In genomic region chr6:148144917-148145521, GRCh38 we compare ENCODE assay signal across 8 cellular contexts.
DNase-seq lines count a peak whose midpoint lies in the region; ATAC-seq and TF ChIP-seq lines count a peak whose summit lies in the region.

No MANE protein-coding gene starts in this region.

- H3K4me3 ChIP-seq in HEK293 (ENCODE audit: low read depth, low read length): no peak overlapping the region

- peaks cover 2% of the 10 kb centered on the region for H3K9me3 Mint-ChIP-seq in stimulated activated memory B cell treated with anti-CD40 and anti-IgM and Interleukin-4, amounts not matched to agents 10 μg/mL and 1 μg/mL and 100 μg/mL, for 72 hours

- no peak overlapping the region for H3K27ac ChIP-seq in HEK293 (ENCODE audit: extremely low read depth, low read depth, low read length)

- CTCF ChIA-PET in HEK293 (lab: Yijun Ruan, JAX): interaction anchor here (0.6 to 2.9 kb wide), 39 partner anchors 9 to 1681 kb away, joined by 3 to 25 read pairs (median 3); no protein-coding TSS in a partner anchor

- DNase-seq in GM04503 (ENCODE audit: low read depth) (peak; percentile 20), NCI-H1092 (lab: John Stamatoyannopoulos, UW) (peak; percentile 37), SW480 (ENCODE audit: low spot score) (peak; percentile 33), astrocyte of the hippocampus (ENCODE audit: low read depth, low spot score) (peak; percentile 78), iPS-NIHi11 (ENCODE audit: low spot score) (peak; percentile 65)
- DNase-seq in stimulated activated CD4-positive, alpha-beta T cell treated with anti-CD3 and anti-CD28 coated beads, Interleukin-15, amount 100 ng/mL, for 48 hours (ENCODE audit: low read depth in 2 of 2): peak; percentile 39 to 59

- no peak overlapping the region for H3K27ac Mint-ChIP-seq in stimulated activated memory B cell treated with anti-CD40 and anti-IgM and Interleukin-4, amounts not matched to agents 10 μg/mL and 1 μg/mL and 100 μg/mL, for 72 hours

- H3K27me3 Mint-ChIP-seq in stimulated activated memory B cell treated with anti-CD40 and anti-IgM and Interleukin-4, amounts not matched to agents 10 μg/mL and 1 μg/mL and 100 μg/mL, for 72 hours: peaks cover 34% of the 10 kb centered on the region

- 0 out of 2 replicates have a peak, but pooled peaks have one; percentile 27 for TF ChIP-seq CTCF in HEK293 (tag by site-specific recombination; IDR thresholded peaks at IDR 0.05)

- H3K36me3 ChIP-seq in HEK293 (ENCODE audit: control insufficient read depth in 2 of 2, insufficient read depth in 1 of 2, low read length in 2 of 2): no peaks in the 10 kb centered on the region

- H3K4me3 Mint-ChIP-seq in stimulated activated memory B cell treated with anti-CD40 and anti-IgM and Interleukin-4, amounts not matched to agents 10 μg/mL and 1 μg/mL and 100 μg/mL, for 72 hours: no peak overlapping the region

- peaks cover 7% of the 10 kb centered on the region for H3K4me1 Mint-ChIP-seq in stimulated activated memory B cell treated with anti-CD40 and anti-IgM and Interleukin-4, amounts not matched to agents 10 μg/mL and 1 μg/mL and 100 μg/mL, for 72 hours

- no peaks in the 10 kb centered on the region for H3K4me1 ChIP-seq in HEK293 (ENCODE audit: control insufficient read depth, insufficient read depth, low read length)

- no peak for ATAC-seq in stimulated activated memory B cell treated with anti-CD40 and anti-IgM and Interleukin-4, amounts not matched to agents 10 μg/mL and 1 μg/mL and 100 μg/mL, for 72 hours

- no peaks in the 10 kb centered on the region for H3K9me3 ChIP-seq in HEK293 (ENCODE audit: control insufficient read depth, insufficient read depth, low read depth, low read length)

- POLR2A ChIA-PET in HEK293 (lab: Yijun Ruan, JAX): no interaction called here

- H3K36me3 Mint-ChIP-seq in stimulated activated memory B cell treated with anti-CD40 and anti-IgM and Interleukin-4, amounts not matched to agents 10 μg/mL and 1 μg/mL and 100 μg/mL, for 72 hours: no peaks in the 10 kb centered on the region

TF ChIP-seq in HEK293, 187 proteins besides CTCF, POLR2A, EP300 and RAD21:
- TF ChIP-seq HOXC10 (CRISPR knock-in tag; IDR thresholded peaks at IDR 0.05) (no peak), ZNF654 (tag by site-specific recombination; IDR thresholded peaks at IDR 0.05; ENCODE audit: low read depth) (peak; percentile 57), ZNF518A (tag by site-specific recombination; conservative IDR thresholded peaks at IDR 0.05; ENCODE audit: low read depth) (peak; percentile 44), ZNF473 (tag by site-specific recombination; IDR thresholded peaks at IDR 0.05) (no peak), ZNF660 (tag by site-specific recombination; IDR thresholded peaks at IDR 0.05) (peak; percentile 77; the same call in 1 of the 2 replicates), ZNF366 (tag by site-specific recombination; conservative IDR thresholded peaks at IDR 0.05) (0 out of 2 replicates have a peak, but pooled peaks have one; percentile 18), ZNF670 (tag by site-specific recombination; IDR thresholded peaks at IDR 0.05; ENCODE audit: low read depth) (no peak)

Comparison
In these comparisons a context has a peak if more than half of its experiments do, and no peak if none do; other contexts are left out.
1. DNase-seq: peak in every context shown above with its lines; median percentile 78 in astrocyte of the hippocampus; 65 in iPS-NIHi11; 49 in stimulated activated CD4-positive, alpha-beta T cell treated with anti-CD3 and anti-CD28 coated beads, Interleukin-15, amount 100 ng/mL, for 48 hours; 37 in NCI-H1092; 33 in SW480; 20 in GM04503.